ENCODE assay signal across 8 cellular contexts in genomic region chr3:66393486-66394260, GRCh38.
DNase-seq lines count a peak whose midpoint lies in the region; ATAC-seq, FAIRE-seq and TF ChIP-seq lines count a peak whose summit lies in the region.

No MANE protein-coding gene starts in this region.

- H3K4me3 ChIP-seq in gastrocnemius medialis, result no peak overlapping the region

- H3K9me3 ChIP-seq in gastrocnemius medialis, result no peaks in the 10 kb centered on the region

- H3K27ac ChIP-seq in gastrocnemius medialis (peak overlapping the region; percentile 2 to 25 (median 16)), foreskin keratinocyte (no peak overlapping the region)

- FAIRE-seq in GM12891 (lab: Jason Lieb, UNC), result peak; percentile 98

- H3K4me1 ChIP-seq in gastrocnemius medialis (peaks cover 25 to 46% of the 10 kb centered on the region in 2 donors), foreskin keratinocyte (no peaks in the 10 kb centered on the region)

- DNase-seq in GM12891 (ENCODE audit: insufficient read length, low spot score), result peak; percentile 61
- DNase-seq in T follicular helper cell (ENCODE audit: low read depth), result peak; percentile 52
- DNase-seq in brain pericyte (ENCODE audit: low read depth, low spot score), result peak; percentile 85
- no peak for DNase-seq in gastrocnemius medialis
- DNase-seq in foreskin keratinocyte, result no peak
- no peak for DNase-seq in mucosa of gallbladder (ENCODE audit: low spot score)
- DNase-seq in GM13976 (ENCODE audit: low spot score), result no peak

- TF ChIP-seq POLR2A in GM12891 (IDR thresholded peaks at IDR 0.05; ENCODE audit: low read depth, low read length) (peak; percentile 74), gastrocnemius medialis (IDR thresholded peaks at IDR 0.05) (no peak)

- H3K27me3 ChIP-seq in gastrocnemius medialis, result no peaks in the 10 kb centered on the region
- H3K27me3 ChIP-seq in foreskin keratinocyte, result no peaks in the 10 kb centered on the region

- intact Hi-C loops in gastrocnemius medialis (cut with DNase I; ENCODE audit: low total_unique reads), result no loop called here

- peaks cover 0 to 19% of the 10 kb centered on the region in 2 donors for H3K36me3 ChIP-seq in gastrocnemius medialis

- ATAC-seq in HG02588 (IDR thresholded peaks at IDR 0.05; ENCODE audit: unreplicated experiment) (peak; percentile 55), gastrocnemius medialis (no peak), foreskin keratinocyte (no peak)

- in situ Hi-C loops in gastrocnemius medialis (cut with MboI; ENCODE audit: low sequenced_read_pairs in 4 of 4), result no loop called here
- in situ Hi-C loops in GM13976 (cut with MboI; ENCODE audit: low sequenced_read_pairs, unreplicated experiment), result no loop called here

- TF ChIP-seq CTCF in gastrocnemius medialis (IDR thresholded peaks at IDR 0.05 in 4 of 5, conservative IDR thresholded peaks at IDR 0.05 in 1 of 5), result no peak
- TF ChIP-seq CTCF in foreskin keratinocyte (conservative IDR thresholded peaks at IDR 0.05), result no peak
- TF ChIP-seq CTCF in GM13976 (IDR thresholded peaks at IDR 0.05; ENCODE audit: borderline replicate concordance, control extremely low read depth, extremely low read depth, insufficient read depth, missing control alignments), result no peak

TF ChIP-seq in GM12891, 5 proteins besides CTCF, POLR2A, EP300 and RAD21:
- TF ChIP-seq TAF1 (IDR thresholded peaks at IDR 0.05; ENCODE audit: low read depth, low read length) (peak; percentile 44; the same call in 1 of the 2 replicates), SPI1 (IDR thresholded peaks at IDR 0.05; ENCODE audit: low read depth, low read length) (no peak), PAX5 (IDR thresholded peaks at IDR 0.05; ENCODE audit: insufficient read depth, low read length, severe bottlenecking) (no peak), POLR2AphosphoS5 (IDR thresholded peaks at IDR 0.05; ENCODE audit: low read depth, low read length) (0 out of 2 replicates have a peak, but pooled peaks have one; percentile 44), POU2F2 (IDR thresholded peaks at IDR 0.05; ENCODE audit: low read depth, low read length) (0 out of 2 replicates have a peak, but pooled peaks have one; percentile 31)

Comparison
In these comparisons a context has a peak if more than half of its experiments do, and no peak if none do; other contexts are left out.
1. DNase-seq: peak in GM12891 (single experiment), T follicular helper cell (single experiment) and brain pericyte (single experiment); none in gastrocnemius medialis (0 of 2), foreskin keratinocyte (0 of 2), mucosa of gallbladder (single experiment) and GM13976 (single experiment).